Comparison of ENCODE assay signal across 30 cellular contexts in the genomic region with DNA sequence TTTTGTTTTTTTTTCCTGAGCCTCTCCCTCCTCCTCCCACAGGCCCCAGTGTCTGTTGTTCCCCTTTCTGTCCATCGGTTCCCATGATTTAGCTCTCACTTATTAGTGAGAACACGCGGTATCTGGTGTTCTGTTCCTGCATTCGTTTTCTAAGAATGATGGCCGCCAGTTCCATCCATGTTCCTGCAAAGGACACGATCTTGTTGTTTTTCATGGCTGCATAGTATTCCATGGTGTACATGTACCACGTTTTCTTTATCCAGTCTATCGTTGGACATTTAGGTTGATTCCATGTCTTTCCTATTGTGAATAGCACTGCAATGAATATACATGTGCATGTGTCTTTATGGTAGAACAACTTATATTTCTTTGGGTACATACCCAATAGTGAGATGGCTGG.
"Had no signal": no experiment of that assay in that cellular context is flagged by ENCODE, and none has a peak within 500 bp of the region (broad histone marks: within the 10 kb centered on the region; RNA-seq: fewer than 3 reads in every experiment).

No MANE protein-coding gene starts in this region.

- H3K9me3 Mint-ChIP-seq: stimulated activated naive CD8-positive, alpha-beta T cell treated with anti-CD3 and anti-CD28 coated beads, Interleukin-15, Interleukin-2, amounts not matched to agents 100 ng/mL and 50 ng/mL, for 24 hours had no signal

- H3K4me1 Mint-ChIP-seq: natural killer cell; neural progenitor cell; stimulated activated effector memory CD8-positive, alpha-beta T cell treated with anti-CD3 and anti-CD28 coated beads, Interleukin-12 subunit alpha, Interleukin-12 subunit beta, amount 100 ng/mL, for 72 hours had no signal

- H3K4me3 Mint-ChIP-seq: natural killer cell; nephron; neural progenitor cell; stimulated activated effector memory CD8-positive, alpha-beta T cell treated with anti-CD3 and anti-CD28 coated beads, Interleukin-12 subunit alpha, Interleukin-12 subunit beta, amount 100 ng/mL, for 72 hours; stimulated activated naive B cell treated with anti-CD40 and anti-IgM and Interleukin-4, amounts not matched to agents 10 μg/mL and 1 μg/mL and 100 μg/mL, for 72 hours; stimulated activated naive CD8-positive, alpha-beta T cell treated with anti-CD3 and anti-CD28 coated beads, Interleukin-15, Interleukin-2, amounts not matched to agents 100 ng/mL and 50 ng/mL, for 24 hours had no signal

- ATAC-seq: natural killer cell; psoas muscle; right cardiac atrium; sciatic nerve; stimulated activated effector memory CD8-positive, alpha-beta T cell treated with anti-CD3 and anti-CD28 coated beads, Interleukin-12 subunit alpha, Interleukin-12 subunit beta, amount 100 ng/mL, for 72 hours; stimulated activated naive B cell treated with anti-CD40 and anti-IgM and Interleukin-4, amounts not matched to agents 10 μg/mL and 1 μg/mL and 100 μg/mL, for 72 hours had no signal

- H2AFZ ChIP-seq: neural progenitor cell, parathyroid adenoma had no signal

- H3K27ac ChIP-seq: neural progenitor cell, ovary, parathyroid adenoma, psoas muscle, skin epidermis, spleen, stomach, thoracic aorta, thyroid gland, tibial nerve, upper lobe of left lung, vagina had no signal

- H3K4me2 ChIP-seq: neural progenitor cell, smooth muscle cell had no signal

- H3K4me3 ChIP-seq: neural progenitor cell, ovary, psoas muscle, skin epidermis, smooth muscle cell, spleen, stomach, thoracic aorta, thyroid gland, tibial nerve, upper lobe of left lung, vagina had no signal

- H3K27me3 ChIP-seq: neural progenitor cell, ovary, spleen, stomach, thyroid gland, tibial nerve, upper lobe of left lung, vagina had no signal

- H3K79me2 ChIP-seq: parathyroid adenoma had no signal

- H3K36me3 Mint-ChIP-seq: stimulated activated effector memory CD8-positive, alpha-beta T cell treated with anti-CD3 and anti-CD28 coated beads, Interleukin-12 subunit alpha, Interleukin-12 subunit beta, amount 100 ng/mL, for 72 hours had no signal

- H3K27ac Mint-ChIP-seq: natural killer cell; nephron; neural progenitor cell; progenitor cell of endocrine pancreas; stimulated activated effector memory CD8-positive, alpha-beta T cell treated with anti-CD3 and anti-CD28 coated beads, Interleukin-12 subunit alpha, Interleukin-12 subunit beta, amount 100 ng/mL, for 72 hours; stimulated activated naive B cell treated with anti-CD40 and anti-IgM and Interleukin-4, amounts not matched to agents 10 μg/mL and 1 μg/mL and 100 μg/mL, for 72 hours; stimulated activated naive CD8-positive, alpha-beta T cell treated with anti-CD3 and anti-CD28 coated beads, Interleukin-15, Interleukin-2, amounts not matched to agents 100 ng/mL and 50 ng/mL, for 24 hours had no signal

- H3K4me1 ChIP-seq: neural progenitor cell, parathyroid adenoma, psoas muscle, spleen, stomach, thyroid gland, tibial nerve, vagina had no signal

- H3K9ac ChIP-seq: neural progenitor cell, parathyroid adenoma had no signal

- FAIRE-seq: urothelium cell line had no signal

- H3K9me3 ChIP-seq: ovary, psoas muscle, stomach, thoracic aorta, thyroid gland, tibial nerve, upper lobe of left lung, vagina had no signal

- H3K27me3 Mint-ChIP-seq: progenitor cell of endocrine pancreas; stimulated activated naive B cell treated with anti-CD40 and anti-IgM and Interleukin-4, amounts not matched to agents 10 μg/mL and 1 μg/mL and 100 μg/mL, for 72 hours; stimulated activated naive CD8-positive, alpha-beta T cell treated with anti-CD3 and anti-CD28 coated beads, Interleukin-15, Interleukin-2, amounts not matched to agents 100 ng/mL and 50 ng/mL, for 24 hours had no signal

- DNase-seq: natural killer cell; occipital lobe; ovary; posterior cingulate gyrus; psoas muscle; right cardiac atrium; spleen; stimulated activated CD4-positive, alpha-beta T cell treated with anti-CD3 and anti-CD28 coated beads, Interleukin-12 subunit alpha, Interleukin-12 subunit beta, amount 100 ng/mL, for 4 hours; stimulated activated CD4-positive, alpha-beta T cell treated with anti-CD3 and anti-CD28 coated beads, Interleukin-2, amount 100 ng/mL, for 24 hours; stimulated activated CD4-positive, alpha-beta T cell treated with anti-CD3 and anti-CD28 coated beads, Interleukin-2, amount 100 ng/mL, for 48 hours; stimulated activated CD4-positive, alpha-beta T cell treated with anti-CD3 and anti-CD28 coated beads, Interleukin-4, amount 100 ng/mL, for 24 hours; stimulated activated naive B cell treated with anti-CD40 and anti-IgM and Interleukin-4, amounts not matched to agents 10 μg/mL and 1 μg/mL and 100 μg/mL, for 72 hours; stimulated activated naive CD4-positive, alpha-beta T cell treated with Interleukin-2 at 50 U/mL for 16 hours; stomach; thyroid gland; trophoblast cell; upper lobe of left lung had no signal

- H3K36me3 ChIP-seq: neural progenitor cell, ovary had no signal
